ENCODE assay signal across 23 cellular contexts in the genomic region with DNA sequence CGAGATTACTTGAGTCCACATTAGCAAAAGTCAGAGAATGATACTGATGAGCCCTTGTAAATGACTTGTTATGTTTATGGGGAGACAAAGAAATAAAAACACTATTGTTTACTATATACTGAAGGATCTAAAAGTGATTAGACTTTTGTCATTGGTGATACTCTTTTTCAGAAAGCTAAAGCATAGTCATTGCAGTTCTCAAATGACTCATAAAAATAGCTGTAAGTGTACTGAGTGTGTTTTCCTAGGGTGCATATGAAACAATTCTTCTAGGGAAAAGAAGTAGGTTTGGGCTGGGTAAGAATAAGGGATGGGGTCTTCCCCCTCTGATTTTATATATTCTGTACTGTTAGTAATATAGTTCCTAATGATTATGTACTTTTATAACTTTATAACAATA. TPM values are rescaled to one million over a fixed set of nuclear protein-coding genes. Genes with fewer than 3 reads are reported as not detected.
"Had no signal": no experiment of that assay in that cellular context is flagged by ENCODE, and none has a peak within 500 bp of the region (broad histone marks: within the 10 kb centered on the region; RNA-seq: fewer than 3 reads in every experiment).

No MANE protein-coding gene starts in this region.

- H3K4me1 ChIP-seq: left ventricle myocardium inferior, psoas muscle, testis had no signal

- ATAC-seq: activated CD8-positive, alpha-beta T cell treated with anti-CD3 and anti-CD28 coated beads for 36 hours; psoas muscle; right cardiac atrium had no signal

- H3K9me3 Mint-ChIP-seq: activated CD8-positive, alpha-beta T cell treated with anti-CD3 and anti-CD28 coated beads for 36 hours; activated naive CD8-positive, alpha-beta T cell treated with anti-CD3 and anti-CD28 coated beads, Interleukin-2, amount 10 ng/mL, durations not matched to agents 7 days and 5 days; brain; neural crest cell; type B pancreatic cell had no signal

- H3K9me3 ChIP-seq: left ventricle myocardium inferior, psoas muscle, testis had no signal

- H3K27ac ChIP-seq: dorsolateral prefrontal cortex, left ventricle myocardium inferior, psoas muscle, skin epidermis, testis had no signal

- H3K27me3 ChIP-seq: dorsolateral prefrontal cortex, testis had no signal

- DNase-seq: activated CD4-positive, alpha-beta T cell treated with anti-CD3 and anti-CD28 coated beads for 48 hours; activated CD8-positive, alpha-beta T cell treated with anti-CD3 and anti-CD28 coated beads for 36 hours; activated effector memory CD4-positive, alpha-beta T cell treated with anti-CD3 and anti-CD28 coated beads, Interleukin-2, amount 50 U/mL, for 16 hours; activated naive CD8-positive, alpha-beta T cell treated with anti-CD3 and anti-CD28 coated beads, Interleukin-2, amount 10 ng/mL, durations not matched to agents 7 days and 5 days; activated T-cell treated with anti-CD3 and anti-CD28 coated beads, Interleukin-2, amount 50 U/mL, for 1 hour; caudate nucleus; dorsolateral prefrontal cortex; hypothalamus; kidney; left ventricle myocardium inferior; psoas muscle; right cardiac atrium; stimulated activated CD4-positive, alpha-beta T cell treated with anti-CD3 and anti-CD28 coated beads, Interleukin-15, amount 100 ng/mL, for 24 hours; stimulated activated CD4-positive, alpha-beta T cell treated with anti-CD3 and anti-CD28 coated beads, Interleukin-2, amount 100 ng/mL, for 48 hours; SW 1271; T-helper 2 cell; testis had no signal

- H3K4me3 ChIP-seq: dorsolateral prefrontal cortex, left ventricle myocardium inferior, psoas muscle, skin epidermis, testis had no signal

- H3K27me3 Mint-ChIP-seq: activated CD8-positive, alpha-beta T cell treated with anti-CD3 and anti-CD28 coated beads for 36 hours; activated naive CD8-positive, alpha-beta T cell treated with anti-CD3 and anti-CD28 coated beads, Interleukin-2, amount 10 ng/mL, durations not matched to agents 7 days and 5 days; brain; type B pancreatic cell had no signal

- H3K4me1 Mint-ChIP-seq: activated naive CD8-positive, alpha-beta T cell treated with anti-CD3 and anti-CD28 coated beads, Interleukin-2, amount 10 ng/mL, durations not matched to agents 7 days and 5 days; neural crest cell had no signal

- H3K4me3 Mint-ChIP-seq: activated CD8-positive, alpha-beta T cell treated with anti-CD3 and anti-CD28 coated beads for 36 hours; activated naive CD8-positive, alpha-beta T cell treated with anti-CD3 and anti-CD28 coated beads, Interleukin-2, amount 10 ng/mL, durations not matched to agents 7 days and 5 days; brain; neural crest cell; type B pancreatic cell had no signal

- H3K27ac Mint-ChIP-seq: activated CD8-positive, alpha-beta T cell treated with anti-CD3 and anti-CD28 coated beads for 36 hours; activated naive CD8-positive, alpha-beta T cell treated with anti-CD3 and anti-CD28 coated beads, Interleukin-2, amount 10 ng/mL, durations not matched to agents 7 days and 5 days; brain; type B pancreatic cell had no signal

RNA-seq across cellular contexts. Expression of gene TSLP, which starts 53.3 kb away (rescaled TPM):
- total RNA-seq: frontal cortex, neural crest cell, osteocyte had no signal
